ENCODE assay signal across 8 cellular contexts in the genomic region with DNA sequence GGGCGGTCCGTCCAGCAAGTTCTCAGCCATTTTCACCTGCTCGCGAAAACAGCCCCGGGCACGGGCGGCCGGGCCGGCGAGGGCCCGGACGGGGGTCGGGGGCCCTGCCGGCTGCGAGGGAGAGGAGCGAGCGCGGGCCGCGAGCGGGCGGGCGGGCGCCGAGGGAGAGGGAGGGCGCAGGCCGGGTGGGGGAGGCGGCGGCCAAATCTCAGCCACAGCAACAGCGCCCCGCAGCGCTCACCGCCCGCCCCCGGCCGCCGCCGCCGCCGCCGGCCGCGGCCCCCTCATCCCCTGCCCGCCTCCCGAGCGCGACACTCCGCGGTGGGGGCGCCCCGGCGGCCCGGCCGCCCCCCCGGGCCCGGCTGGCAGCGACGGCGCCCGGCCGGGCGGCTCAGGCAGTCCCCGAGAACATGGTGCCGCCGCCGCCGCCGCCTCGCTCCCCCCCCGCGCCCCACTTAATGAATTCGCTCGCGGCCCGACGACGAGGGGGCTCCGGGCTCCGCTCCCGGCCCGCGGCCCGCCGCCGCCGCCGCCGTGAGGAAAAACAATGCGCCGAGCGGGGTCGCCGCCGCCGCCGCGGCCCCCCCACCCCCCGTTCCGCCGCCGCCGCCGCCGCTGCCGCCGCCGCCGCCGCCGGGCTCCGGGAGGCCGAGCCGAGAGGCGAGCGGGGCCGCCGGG. TPM values are rescaled to one million over a fixed set of nuclear protein-coding genes. Genes with fewer than 3 reads are reported as not detected.
DNase-seq lines count a peak whose midpoint lies in the region; ATAC-seq and TF ChIP-seq lines count a peak whose summit lies in the region.

No MANE protein-coding gene starts in this region.

- H3K36me3 Mint-ChIP-seq in T-cell = peaks cover 22% of the 10 kb centered on the region

- H3K36me3 ChIP-seq in BJ (ENCODE audit: control insufficient read depth, insufficient read depth, low read length) (no peaks in the 10 kb centered on the region), sigmoid colon (no peaks in the 10 kb centered on the region)

- H3K27ac Mint-ChIP-seq in T-cell = no peak overlapping the region

- H3K9me3 ChIP-seq in sigmoid colon = no peaks in the 10 kb centered on the region

- H3K27ac ChIP-seq in sigmoid colon = peak overlapping the region; percentile 78 to 92 (median 86)

- H3K9me3 Mint-ChIP-seq in T-cell = no peaks in the 10 kb centered on the region

- H3K27me3 ChIP-seq in BJ (ENCODE audit: control insufficient read depth, insufficient read depth, low read length) = no peaks in the 10 kb centered on the region
- no peaks in the 10 kb centered on the region for H3K27me3 ChIP-seq in sigmoid colon

- DNase-seq in BJ (ENCODE audit: low read depth) (no peak), T-cell (peak; percentile 42 to 80 (median 68)), amniotic epithelial cell (ENCODE audit: low read depth) (peak; percentile 48), hepatic stellate cell (ENCODE audit: low spot score) (peak; percentile 64), sigmoid colon (peak; percentile 89), NCI-H1694 treated with DMSO at 0.1 percent for 48 hours (lab: John Stamatoyannopoulos, UW) (no peak)

- TF ChIP-seq POLR2A in sigmoid colon (IDR thresholded peaks at IDR 0.05) = no peak

- 0 to 1% methylated on average over 117 of the region's 117 CpGs for WGBS in sigmoid colon, 2 donors

- H3K27me3 Mint-ChIP-seq in T-cell = peaks cover 0 to 4% of the 10 kb centered on the region in 2 donors

- ATAC-seq in GM19324 (IDR thresholded peaks at IDR 0.05; ENCODE audit: low FRiP score, unreplicated experiment) (peak; percentile 62), HG03521 (IDR thresholded peaks at IDR 0.05; ENCODE audit: unreplicated experiment) (peak; percentile 53), T-cell (replicated peaks in 1 of 4) (peak; percentile 66 to 72 (median 70))

- H3K4me1 Mint-ChIP-seq in T-cell = peaks cover 44 to 54% (median 52%) of the 10 kb centered on the region in 3 donors

- intact Hi-C loops in sigmoid colon (cut with DNase I) = loop anchor here (1.0 to 5.0 kb wide), 5 partner anchors 88 to 268 kb away; a partner anchor contains a TSS

- CTCF ChIA-PET in BJ (lab: Yijun Ruan, JAX) = interaction anchor here (0.7 to 1.7 kb wide), 4 partner anchors 8 to 190 kb away, joined by 3 to 4 read pairs (median 4); no protein-coding TSS in a partner anchor
- CTCF ChIA-PET in T-cell (lab: Charles Lee) = interaction anchor here (0.6 kb wide), 3 partner anchors 17 to 97 kb away, joined by 3 read pairs; no protein-coding TSS in a partner anchor

- no peak for TF ChIP-seq CTCF in BJ (IDR thresholded peaks at IDR 0.05; ENCODE audit: insufficient read depth, low read depth, low read length)
- peak in 1 of 4 experiments; percentile 12 for TF ChIP-seq CTCF in sigmoid colon (IDR thresholded peaks at IDR 0.05)

- POLR2A ChIA-PET in BJ (lab: Charles Lee) = interaction anchor here (0.5 to 0.6 kb wide), 2 partner anchors 155 to 216 kb away, joined by 5 to 8 read pairs; no protein-coding TSS in a partner anchor
- POLR2A ChIA-PET in T-cell (lab: Charles Lee) = interaction anchor here in 1 of 2 donors (0.6 kb wide), 1 partner anchor 78 kb away, joined by 3 read pairs; no protein-coding TSS in a partner anchor

- TF ChIP-seq EP300 in sigmoid colon (IDR thresholded peaks at IDR 0.05) = no peak

- peak overlapping the region; percentile 91 to 94 (median 93) for H3K4me3 Mint-ChIP-seq in T-cell

- H3K4me3 ChIP-seq in BJ (ENCODE audit: low read depth, low read length) = peak overlapping the region; percentile 90
- peak overlapping the region; percentile 71 to 98 (median 90) for H3K4me3 ChIP-seq in sigmoid colon

- peaks cover 3 to 51% (median 44%) of the 10 kb centered on the region in 4 donors for H3K4me1 ChIP-seq in sigmoid colon

RNA-seq across cellular contexts. Expression of a gene that starts 0.5 kb away (rescaled TPM):
- polyA plus RNA-seq in BJ (2011; rRNA removed) (6.0 and 6.6 TPM in 2 replicates), sigmoid colon (10 to 100 TPM in 1 of 3 donors, 1 to 10 TPM in 2; 5.4 to 29.2 (median 7.4) TPM)
- polyA minus RNA-seq in BJ (2011; rRNA and poly(A)+ RNA removed) = 31.4 and 41.9 TPM in 2 replicates
- total RNA-seq in T-cell (100 to 1,000 TPM; 114 to 183 (median 127) TPM), sigmoid colon (10 to 100 TPM; 39.5 to 85.3 (median 46.4) TPM)

Comparison
In these comparisons a context has a peak if more than half of its experiments do, and no peak if none do; other contexts are left out.
1. DNase-seq: peak in T-cell (34 of 34), amniotic epithelial cell (single experiment), hepatic stellate cell (single experiment) and sigmoid colon (single experiment); none in BJ (single experiment) and NCI-H1694 treated with DMSO at 0.1 percent for 48 hours (single experiment).
2. Peak in every context shown above with its lines, with median percentiles within 50 percentile points of each other: ATAC-seq.